Comparison of ENCODE assay signal across 1 cellular context in genomic region chr2:27582129-27582694, GRCh38.
TF ChIP-seq lines count a peak whose summit lies in the region.

No MANE protein-coding gene starts in this region.

TF ChIP-seq in K562, 482 proteins besides CTCF, POLR2A, EP300 and RAD21 (continues in another document):
- TF ChIP-seq CREB5 (CRISPR knock-in tag; IDR thresholded peaks at IDR 0.05) = peak; percentile 68; the same call in 1 of the 2 replicates
- peak; percentile 7; the same call in 1 of the 2 replicates for TF ChIP-seq ZNF175 (CRISPR knock-in tag; IDR thresholded peaks at IDR 0.05; ENCODE audit: low read depth)
- no peak for TF ChIP-seq ZEB2 (IDR thresholded peaks at IDR 0.05)
- no peak for TF ChIP-seq DNMT1 (IDR thresholded peaks at IDR 0.05)
- TF ChIP-seq TAF7 (tag; IDR thresholded peaks at IDR 0.05) = peak; percentile 47; the same call in 1 of the 2 replicates
- TF ChIP-seq IRF9 (tag; IDR thresholded peaks at IDR 0.05) = no peak
- peak; percentile 19 for TF ChIP-seq NFRKB (IDR thresholded peaks at IDR 0.05; ENCODE audit: low read depth)
- TF ChIP-seq ZNF395 (CRISPR knock-in tag; IDR thresholded peaks at IDR 0.05) = 0 out of 2 replicates have a peak, but pooled peaks have one; percentile 13
- TF ChIP-seq ELK3 (CRISPR knock-in tag; IDR thresholded peaks at IDR 0.05) = no peak
- TF ChIP-seq LCOR (CRISPR knock-in tag; IDR thresholded peaks at IDR 0.05) = no peak
- no peak for TF ChIP-seq NCOA1 (IDR thresholded peaks at IDR 0.05; ENCODE audit: low read depth)
- TF ChIP-seq ZNF695 (CRISPR knock-in tag; IDR thresholded peaks at IDR 0.05) = no peak
- no peak for TF ChIP-seq IRF1 (CRISPR knock-in tag; IDR thresholded peaks at IDR 0.05; ENCODE audit: borderline replicate concordance)
- TF ChIP-seq PRDM10 (IDR thresholded peaks at IDR 0.05; ENCODE audit: partially characterized antibody) = peak; percentile 98
- TF ChIP-seq DIDO1 (tag; IDR thresholded peaks at IDR 0.05; ENCODE audit: low read depth) = no peak
- TF ChIP-seq AFF4 (CRISPR knock-in tag; IDR thresholded peaks at IDR 0.05) = no peak
- TF ChIP-seq RFX7 (CRISPR knock-in tag; IDR thresholded peaks at IDR 0.05) = no peak
- TF ChIP-seq RBBP5 (IDR thresholded peaks at IDR 0.05; ENCODE audit: borderline replicate concordance, insufficient read depth, low read length, poor library complexity, severe bottlenecking) = no peak
- TF ChIP-seq ZZZ3 (IDR thresholded peaks at IDR 0.05) = no peak
- TF ChIP-seq ZNF830 (CRISPR knock-in tag; IDR thresholded peaks at IDR 0.05) = 0 out of 2 replicates have a peak, but pooled peaks have one; percentile 29
- no peak for TF ChIP-seq PTBP1 (IDR thresholded peaks at IDR 0.05; ENCODE audit: low read depth, low read length)
- TF ChIP-seq NELFE (IDR thresholded peaks at IDR 0.05; ENCODE audit: insufficient read depth, insufficient read length) = no peak
- no peak for TF ChIP-seq GABPB1 (CRISPR knock-in tag; IDR thresholded peaks at IDR 0.05)
- TF ChIP-seq ZNF165 (CRISPR knock-in tag; IDR thresholded peaks at IDR 0.05; ENCODE audit: borderline replicate concordance) = no peak
- TF ChIP-seq TARDBP (IDR thresholded peaks at IDR 0.05) = 0 out of 2 replicates have a peak, but pooled peaks have one; percentile 24
- no peak for TF ChIP-seq MBD1 (CRISPR knock-in tag; IDR thresholded peaks at IDR 0.05)
- no peak for TF ChIP-seq GABPA (tag; conservative IDR thresholded peaks at IDR 0.05; ENCODE audit: low read depth)
- no peak for TF ChIP-seq FUS (optimal IDR thresholded peaks at IDR 0.05; ENCODE audit: low read depth, low read length)
- peak in 1 of 2 experiments; percentile 87; a peak in 2 of 4 replicates for TF ChIP-seq NONO (IDR thresholded peaks at IDR 0.05; ENCODE audit: low read depth in 2 of 2, low read length in 1 of 2)
- TF ChIP-seq ZNF133 (CRISPR knock-in tag; IDR thresholded peaks at IDR 0.05) = no peak
- 0 out of 2 replicates have a peak, but pooled peaks have one; percentile 6 for TF ChIP-seq ZBED1 (IDR thresholded peaks at IDR 0.05)
- 0 out of 4 replicates have a peak, but pooled peaks of 1 of the 2 experiments have one; percentile 33 for TF ChIP-seq ZNF318 (IDR thresholded peaks at IDR 0.05; ENCODE audit: borderline replicate concordance in 1 of 2, low read depth in 1 of 2)
